In the genomic region with DNA sequence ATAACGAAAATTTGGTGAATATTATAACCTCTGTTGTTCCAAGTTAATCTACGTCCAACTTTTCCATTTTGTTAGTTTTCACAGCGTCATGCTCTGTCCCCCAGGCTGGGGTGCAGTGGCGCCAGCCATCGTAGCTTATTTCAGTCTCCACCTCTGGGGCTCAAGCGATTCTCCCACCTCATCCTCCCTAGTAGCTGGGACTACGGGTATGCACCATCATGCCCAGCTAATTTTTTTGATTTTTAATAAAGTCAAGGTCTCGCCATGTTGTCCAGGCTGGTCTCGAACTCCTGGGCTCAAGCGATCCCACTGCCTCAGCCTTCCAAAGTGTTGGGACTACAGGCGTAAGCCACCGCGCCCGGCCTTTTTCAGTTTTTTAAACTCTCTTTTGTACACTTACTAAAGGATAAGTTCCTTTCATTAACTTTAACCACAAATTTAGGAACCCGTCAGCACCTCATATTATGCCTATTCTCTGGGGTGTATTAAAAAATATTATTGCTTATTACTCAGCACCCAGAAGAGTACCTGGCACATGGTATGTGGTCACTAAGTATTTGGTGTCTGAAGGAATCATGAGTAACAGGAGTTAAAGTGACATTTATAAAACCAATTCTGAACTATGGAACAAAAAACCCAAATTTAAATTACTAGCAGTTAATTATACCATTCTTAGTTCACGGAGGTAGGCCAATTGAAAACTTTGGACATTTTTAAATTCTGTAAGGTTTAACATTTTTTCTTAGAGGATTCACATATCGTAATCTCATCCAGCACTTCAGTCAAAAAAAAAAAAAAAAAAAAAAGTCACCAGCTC, we compare ENCODE assay signal across 10 cellular contexts. TPM values are rescaled to one million over a fixed set of nuclear protein-coding genes. Genes with fewer than 3 reads are reported as not detected.
A peak's percentile ranks its signal among the peaks of the same experiment; 100 is the strongest.
DNase-seq lines count a peak whose midpoint lies in the region; ATAC-seq, FAIRE-seq and TF ChIP-seq lines count a peak whose summit lies in the region.
"Had no signal": no experiment of that assay in that cellular context is flagged by ENCODE, and none has a peak within 500 bp of the region (broad histone marks: within the 10 kb centered on the region; RNA-seq: fewer than 3 reads in every experiment).

No MANE protein-coding gene starts in this region.

- 93% methylated on average over 17 of the region's 17 CpGs for WGBS in lung, 2 donors
- WGBS in thyroid gland, 2 donors = 89% methylated on average over 17 of the region's 17 CpGs

- H3K36me3 Mint-ChIP-seq in activated CD8-positive, alpha-beta memory T cell treated with anti-CD3 and anti-CD28 coated beads, Interleukin-2, amount 10 ng/mL, durations not matched to agents 7 days and 5 days = no peaks in the 10 kb centered on the region
- peaks cover 6% of the 10 kb centered on the region for H3K36me3 Mint-ChIP-seq in MCF 10A (ENCODE audit: insufficient read depth, unreplicated experiment)

- TSS peak; percentile 89 for BruUV-seq in MCF 10A (replicated peaks; lab: Mats Ljungman, UMichigan)

- H3K9me3 ChIP-seq in lung (ENCODE audit: control insufficient read depth in 2 of 2, insufficient read depth in 1 of 2, low read length in 1 of 2) (peaks cover 0 to 1% of the 10 kb centered on the region in 2 donors), thyroid gland (no peaks in the 10 kb centered on the region)

- ATAC-seq in activated CD8-positive, alpha-beta memory T cell treated with anti-CD3 and anti-CD28 coated beads, Interleukin-2, amount 10 ng/mL, durations not matched to agents 7 days and 5 days = no peak
- no peak for ATAC-seq in lung (ENCODE audit: insufficient read depth, low FRiP score)

- FAIRE-seq in urothelium cell line (lab: Jason Lieb, UNC) = no peak
- FAIRE-seq: small intestine had no signal

- peaks cover 17% of the 10 kb centered on the region for H3K27me3 Mint-ChIP-seq in activated CD8-positive, alpha-beta memory T cell treated with anti-CD3 and anti-CD28 coated beads, Interleukin-2, amount 10 ng/mL, durations not matched to agents 7 days and 5 days
- no peaks in the 10 kb centered on the region for H3K27me3 Mint-ChIP-seq in MCF 10A (ENCODE audit: insufficient read depth, unreplicated experiment)

- intact Hi-C loops in MCF 10A (cut with micrococcal nuclease) = no loop called here
- intact Hi-C loops in thyroid gland (cut with DNase I) = no loop called here

- TF ChIP-seq POLR2A in thyroid gland (IDR thresholded peaks at IDR 0.05) = no peak

- H3K9me3 Mint-ChIP-seq in activated CD8-positive, alpha-beta memory T cell treated with anti-CD3 and anti-CD28 coated beads, Interleukin-2, amount 10 ng/mL, durations not matched to agents 7 days and 5 days (ENCODE audit: low read depth) = no peaks in the 10 kb centered on the region
- H3K9me3 Mint-ChIP-seq in MCF 10A (ENCODE audit: unreplicated experiment) = no peaks in the 10 kb centered on the region

- POLR2A ChIA-PET in MCF 10A (lab: Yijun Ruan, JAX) = interaction anchor here (0.6 to 4.8 kb wide), 13 partner anchors 10 to 618 kb away, joined by 3 to 44 read pairs (median 3); partner anchors contain the start of genes FOXA1 and SLC25A21

- H3K4me3 ChIP-seq in lung (no peak overlapping the region), thyroid gland (replicated peaks in 1 of 3) (peak overlapping the region in 2 of 3 donors; percentile 9 to 43)

- H3K27me3 ChIP-seq in lung (ENCODE audit: control insufficient read depth, insufficient read depth) (no peaks in the 10 kb centered on the region), thyroid gland (no peaks in the 10 kb centered on the region)

- TF ChIP-seq CTCF in MCF 10A (IDR thresholded peaks at IDR 0.05; ENCODE audit: unreplicated experiment) = no peak
- no peak for TF ChIP-seq CTCF in lung (IDR thresholded peaks at IDR 0.05; ENCODE audit: control extremely low read depth, extremely low read depth)
- TF ChIP-seq CTCF in thyroid gland (IDR thresholded peaks at IDR 0.05) = no peak

- CTCF ChIA-PET in activated CD8-positive, alpha-beta memory T cell treated with anti-CD3 and anti-CD28 coated beads, Interleukin-2, amount 10 ng/mL, durations not matched to agents 7 days and 5 days (lab: Charles Lee) = no interaction called here
- CTCF ChIA-PET in MCF 10A (lab: Yijun Ruan, JAX) = interaction anchor here (0.6 to 1.5 kb wide), 6 partner anchors 13 to 678 kb away, joined by 3 to 6 read pairs (median 4); no protein-coding TSS in a partner anchor

- H3K4me1 ChIP-seq in lung (ENCODE audit: control insufficient read depth in 2 of 2, insufficient read depth in 2 of 2, low read length in 2 of 2) = no peaks in the 10 kb centered on the region
- peaks cover 0 to 5% of the 10 kb centered on the region in 2 donors for H3K4me1 ChIP-seq in thyroid gland

- H3K4me1 Mint-ChIP-seq in activated CD8-positive, alpha-beta memory T cell treated with anti-CD3 and anti-CD28 coated beads, Interleukin-2, amount 10 ng/mL, durations not matched to agents 7 days and 5 days = peaks cover 7% of the 10 kb centered on the region
- peaks cover 10% of the 10 kb centered on the region for H3K4me1 Mint-ChIP-seq in MCF 10A (ENCODE audit: insufficient read depth, unreplicated experiment)

- no peak for DNase-seq in activated CD8-positive, alpha-beta memory T cell treated with anti-CD3 and anti-CD28 coated beads, Interleukin-2, amount 10 ng/mL, durations not matched to agents 7 days and 5 days
- no peak for DNase-seq in activated CD8-positive, alpha-beta memory T cell treated with anti-CD3 and anti-CD28 coated beads, Interleukin-2, amount 50 U/mL, for 48 hours
- DNase-seq in MCF 10A (ENCODE audit: unreplicated experiment) (no peak), lung (ENCODE audit: low spot score) (no peak), thyroid gland (peak in 1 of 2 donors; percentile 11), AG08395 (ENCODE audit: low spot score) (no peak), AG08396 (ENCODE audit: low spot score) (no peak), urothelium cell line (ENCODE audit: low spot score) (no peak)
- DNase-seq: activated effector memory CD4-positive, alpha-beta T cell treated with Interleukin-2 at 50 U/mL for 16 hours had no signal

- H3K36me3 ChIP-seq in lung (ENCODE audit: control insufficient read depth in 2 of 2, insufficient read depth in 2 of 2, low read length in 2 of 2) (no peaks in the 10 kb centered on the region), thyroid gland (no peaks in the 10 kb centered on the region)

- no peak overlapping the region for H3K27ac Mint-ChIP-seq in activated CD8-positive, alpha-beta memory T cell treated with anti-CD3 and anti-CD28 coated beads, Interleukin-2, amount 10 ng/mL, durations not matched to agents 7 days and 5 days
- peak overlapping the region; percentile 99 for H3K27ac Mint-ChIP-seq in MCF 10A (ENCODE audit: low read depth, unreplicated experiment)

- H3K27ac ChIP-seq in lung (ENCODE audit: low read depth in 1 of 2, low read length in 1 of 2) (peak overlapping the region; percentile 67 to 96), thyroid gland (peak overlapping the region; percentile 83 to 93 (median 92))

- H3K4me3 Mint-ChIP-seq in activated CD8-positive, alpha-beta memory T cell treated with anti-CD3 and anti-CD28 coated beads, Interleukin-2, amount 10 ng/mL, durations not matched to agents 7 days and 5 days = peak overlapping the region; percentile 51
- H3K4me3 Mint-ChIP-seq in MCF 10A (ENCODE audit: unreplicated experiment) = peak overlapping the region; percentile 95

RNA-seq across cellular contexts. Expression of gene MIPOL1, which starts 0.9 kb away (rescaled TPM):
- total RNA-seq in activated CD8-positive, alpha-beta memory T cell treated with anti-CD3 and anti-CD28 coated beads, Interleukin-2, amount 10 ng/mL, durations not matched to agents 7 days and 5 days = not detected
- total RNA-seq in MCF 10A (2022) = 16.0 and 16.3 TPM in 2 replicates
- 10 to 100 TPM; 11.5 to 49.9 TPM for total RNA-seq in lung
- polyA plus RNA-seq in lung = 1 to 10 TPM; 2.3 to 2.6 TPM
- 10 to 100 TPM; 17.0 to 43.4 (median 30.2) TPM for total RNA-seq in thyroid gland

RNA-seq across cellular contexts. Expression of gene SLC25A21, which starts 24.4 kb away (rescaled TPM):
- not detected for total RNA-seq in activated CD8-positive, alpha-beta memory T cell treated with anti-CD3 and anti-CD28 coated beads, Interleukin-2, amount 10 ng/mL, durations not matched to agents 7 days and 5 days
- total RNA-seq in MCF 10A (2022) (1.1 and 1.4 TPM in 2 replicates), lung (1 to 10 TPM in 1 of 2 donors, under 1 TPM in 1; 0.58 to 2.6 TPM), thyroid gland (1 to 10 TPM in 1 of 4 donors, under 1 TPM in 3; 0.29 to 1.4 (median 0.60) TPM)
- polyA plus RNA-seq in lung = under 1 TPM; 0.23 to 0.26 TPM

Comparison
In these comparisons a context has a peak if more than half of its experiments do, and no peak if none do; other contexts are left out.
1. RNA of gene MIPOL1, which starts 0.9 kb away (total RNA-seq): 11.5 to 49.9 TPM in lung, 17.0 to 43.4 TPM in thyroid gland and 16.0 to 16.3 TPM in MCF 10A; not detected in activated CD8-positive, alpha-beta memory T cell treated with anti-CD3 and anti-CD28 coated beads, Interleukin-2, amount 10 ng/mL, durations not matched to agents 7 days and 5 days; every median in the first group is over 10 times any median in the second.